In the genomic region with DNA sequence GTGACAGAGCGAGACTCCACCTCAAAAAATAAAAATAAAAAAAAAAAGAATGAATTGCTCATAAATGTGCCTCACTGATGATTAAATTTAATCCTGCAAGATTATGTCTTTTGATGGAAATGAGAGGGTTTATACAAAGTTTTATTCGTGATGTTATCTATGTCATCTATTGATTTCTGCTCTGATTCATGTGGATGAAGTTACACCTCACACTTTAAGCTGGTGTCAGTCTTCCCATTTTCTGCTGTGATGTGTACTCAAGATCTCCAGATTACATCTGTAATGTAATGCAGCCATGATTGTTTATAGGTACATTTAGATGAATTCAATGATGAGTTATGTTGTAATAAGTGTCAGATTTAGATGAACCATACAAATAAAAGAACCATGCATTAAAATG, we compare ENCODE assay signal across 3 cellular contexts. TPM values are rescaled to one million over a fixed set of nuclear protein-coding genes. Genes with fewer than 3 reads are reported as not detected.
"Had no signal": no experiment of that assay in that cellular context is flagged by ENCODE, and none has a peak within 500 bp of the region (broad histone marks: within the 10 kb centered on the region; RNA-seq: fewer than 3 reads in every experiment).

No MANE protein-coding gene starts in this region.

- H3K4me3 ChIP-seq: GM12878 had no signal

- DNase-seq: GDM1 had no signal

- ATAC-seq: GM12878 had no signal

RNA-seq across cellular contexts. Expression of a gene that starts 34.2 kb away (rescaled TPM):
- total RNA-seq: G401, GM12878 had no signal
